Comparison of ENCODE assay signal across 18 cellular contexts in the genomic region with DNA sequence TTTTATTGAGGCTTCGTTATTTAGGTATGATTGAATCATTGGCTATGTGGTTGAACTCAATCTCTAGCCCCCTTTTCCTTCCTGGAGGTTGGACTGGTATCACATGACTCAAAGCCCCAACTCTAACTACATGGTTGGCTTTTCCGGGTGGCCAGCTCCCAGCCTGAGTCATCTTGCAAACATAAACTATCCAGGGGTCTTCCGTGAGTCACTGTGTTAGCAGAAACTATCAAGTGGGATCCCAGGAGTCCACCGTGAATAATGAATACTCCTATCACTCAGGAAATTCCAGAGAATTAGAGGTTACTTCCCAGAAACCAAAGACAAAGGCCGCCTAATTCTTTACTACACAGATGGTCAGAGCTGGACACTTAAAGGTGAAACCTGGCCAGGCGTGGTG. TPM values are rescaled to one million over a fixed set of nuclear protein-coding genes. Genes with fewer than 3 reads are reported as not detected.
DNase-seq lines count a peak whose midpoint lies in the region; ATAC-seq and TF ChIP-seq lines count a peak whose summit lies in the region.
"Had no signal": no experiment of that assay in that cellular context is flagged by ENCODE, and none has a peak within 500 bp of the region (broad histone marks: within the 10 kb centered on the region; RNA-seq: fewer than 3 reads in every experiment).

No MANE protein-coding gene starts in this region.

- H3K27ac Mint-ChIP-seq in activated CD8-positive, alpha-beta memory T cell treated with anti-CD3 and anti-CD28 coated beads, Interleukin-2, amount 10 ng/mL, durations not matched to agents 7 days and 5 days = no peak overlapping the region
- H3K27ac Mint-ChIP-seq in CD14-positive monocyte = no peak overlapping the region
- H3K27ac Mint-ChIP-seq: CD4-positive, CD25-positive, alpha-beta regulatory T cell; stimulated activated naive B cell treated with anti-CD40 and anti-IgM and Interleukin-4, amounts not matched to agents 10 μg/mL and 1 μg/mL and 100 μg/mL, for 72 hours; WTC11 had no signal

- no peaks in the 10 kb centered on the region for H3K27me3 ChIP-seq in brain microvascular endothelial cell (replicated peaks)
- H3K27me3 ChIP-seq: hepatocyte had no signal

- DNase-seq in AG09319 (ENCODE audit: extremely low read depth, low read depth) (peak; percentile 79), LHCN-M2 (ENCODE audit: low read depth) (peak; percentile 7), brain microvascular endothelial cell (peak; percentile 87), lung microvascular endothelial cell (ENCODE audit: low read depth in 2 of 2) (peak; percentile 72 to 97), NCI-H2171 treated with DMSO at 0.1 percent for 48 hours (lab: John Stamatoyannopoulos, UW) (no peak), CD14-positive monocyte (ENCODE audit: low spot score) (no peak), HT-29 (ENCODE audit: low spot score) (no peak)
- no peak for DNase-seq in activated CD8-positive, alpha-beta memory T cell treated with anti-CD3 and anti-CD28 coated beads, Interleukin-2, amount 10 ng/mL, durations not matched to agents 7 days and 5 days
- DNase-seq: CD4-positive, CD25-positive, alpha-beta regulatory T cell; effector CD8-positive, alpha-beta T cell; NCI-H1092 treated with DMSO at 0.1 percent for 48 hours; NCI-H510A; stimulated activated CD4-positive, alpha-beta T cell treated with anti-CD3 and anti-CD28 coated beads, Interleukin-2, amount 100 ng/mL, for 24 hours; stimulated activated naive B cell treated with anti-CD40 and anti-IgM and Interleukin-4, amounts not matched to agents 10 μg/mL and 1 μg/mL and 100 μg/mL, for 72 hours had no signal

- H3K27ac ChIP-seq in brain microvascular endothelial cell = peak overlapping the region; percentile 59
- H3K27ac ChIP-seq: hepatocyte had no signal

- no peak overlapping the region for H3K4me3 Mint-ChIP-seq in activated CD8-positive, alpha-beta memory T cell treated with anti-CD3 and anti-CD28 coated beads, Interleukin-2, amount 10 ng/mL, durations not matched to agents 7 days and 5 days
- H3K4me3 Mint-ChIP-seq in CD14-positive monocyte = no peak overlapping the region
- H3K4me3 Mint-ChIP-seq: CD4-positive, CD25-positive, alpha-beta regulatory T cell; stimulated activated naive B cell treated with anti-CD40 and anti-IgM and Interleukin-4, amounts not matched to agents 10 μg/mL and 1 μg/mL and 100 μg/mL, for 72 hours; WTC11 had no signal

- H3K27me3 Mint-ChIP-seq in activated CD8-positive, alpha-beta memory T cell treated with anti-CD3 and anti-CD28 coated beads, Interleukin-2, amount 10 ng/mL, durations not matched to agents 7 days and 5 days = no peaks in the 10 kb centered on the region
- peaks cover 0 to 7% (median 0%) of the 10 kb centered on the region in 3 donors for H3K27me3 Mint-ChIP-seq in CD14-positive monocyte (ENCODE audit: low read depth in 3 of 3)
- H3K27me3 Mint-ChIP-seq: CD4-positive, CD25-positive, alpha-beta regulatory T cell; stimulated activated naive B cell treated with anti-CD40 and anti-IgM and Interleukin-4, amounts not matched to agents 10 μg/mL and 1 μg/mL and 100 μg/mL, for 72 hours had no signal

- no peak overlapping the region for H3K4me3 ChIP-seq in brain microvascular endothelial cell (ENCODE audit: low read depth, low read length)
- H3K4me3 ChIP-seq: hepatocyte, lung had no signal

- TF ChIP-seq CTCF in AG09319 (IDR thresholded peaks at IDR 0.05; ENCODE audit: low read depth, low read length) (no peak), brain microvascular endothelial cell (IDR thresholded peaks at IDR 0.05; ENCODE audit: low read depth, low read length, missing control alignments) (no peak), CD14-positive monocyte (IDR thresholded peaks at IDR 0.05) (no peak)

- H3K4me1 Mint-ChIP-seq in activated CD8-positive, alpha-beta memory T cell treated with anti-CD3 and anti-CD28 coated beads, Interleukin-2, amount 10 ng/mL, durations not matched to agents 7 days and 5 days = no peaks in the 10 kb centered on the region
- peaks cover 16% of the 10 kb centered on the region for H3K4me1 Mint-ChIP-seq in CD14-positive monocyte
- H3K4me1 Mint-ChIP-seq: CD4-positive, CD25-positive, alpha-beta regulatory T cell; stimulated activated naive B cell treated with anti-CD40 and anti-IgM and Interleukin-4, amounts not matched to agents 10 μg/mL and 1 μg/mL and 100 μg/mL, for 72 hours; WTC11 had no signal

- CTCF ChIA-PET in activated CD8-positive, alpha-beta memory T cell treated with anti-CD3 and anti-CD28 coated beads, Interleukin-2, amount 10 ng/mL, durations not matched to agents 7 days and 5 days (lab: Charles Lee) = interaction anchor here (1.0 to 1.4 kb wide), 2 partner anchors 12 to 204 kb away, joined by 3 read pairs; no protein-coding TSS in a partner anchor

- intact Hi-C loops in CD14-positive monocyte (cut with micrococcal nuclease) = no loop called here

- H3K9me3 Mint-ChIP-seq in activated CD8-positive, alpha-beta memory T cell treated with anti-CD3 and anti-CD28 coated beads, Interleukin-2, amount 10 ng/mL, durations not matched to agents 7 days and 5 days (ENCODE audit: low read depth) = no peaks in the 10 kb centered on the region
- H3K9me3 Mint-ChIP-seq in CD14-positive monocyte = no peaks in the 10 kb centered on the region
- H3K9me3 Mint-ChIP-seq: CD4-positive, CD25-positive, alpha-beta regulatory T cell; stimulated activated naive B cell treated with anti-CD40 and anti-IgM and Interleukin-4, amounts not matched to agents 10 μg/mL and 1 μg/mL and 100 μg/mL, for 72 hours; WTC11 had no signal

- H3K36me3 ChIP-seq in brain microvascular endothelial cell (replicated peaks) = no peaks in the 10 kb centered on the region

- no peaks in the 10 kb centered on the region for H3K36me3 Mint-ChIP-seq in activated CD8-positive, alpha-beta memory T cell treated with anti-CD3 and anti-CD28 coated beads, Interleukin-2, amount 10 ng/mL, durations not matched to agents 7 days and 5 days
- peaks cover 23 to 26% of the 10 kb centered on the region in 2 donors for H3K36me3 Mint-ChIP-seq in CD14-positive monocyte
- H3K36me3 Mint-ChIP-seq: WTC11 had no signal

- in situ Hi-C loops in brain microvascular endothelial cell (cut with HindIII; ENCODE audit: low pct_ligation_motif_present, low sequenced_read_pairs) = no loop called here

- ATAC-seq in activated CD8-positive, alpha-beta memory T cell treated with anti-CD3 and anti-CD28 coated beads, Interleukin-2, amount 10 ng/mL, durations not matched to agents 7 days and 5 days = no peak
- ATAC-seq: Right ventricle myocardium inferior; stimulated activated naive B cell treated with anti-CD40 and anti-IgM and Interleukin-4, amounts not matched to agents 10 μg/mL and 1 μg/mL and 100 μg/mL, for 72 hours; WTC11 had no signal

RNA-seq across cellular contexts. Expression of gene PLEKHD1, which starts 19.7 kb away (rescaled TPM):
- total RNA-seq in LHCN-M2 (2014; rRNA removed) (0.06 TPM in 1 of 2 replicates, not detected in the other), lung microvascular endothelial cell (under 0.01 TPM in 1 of 2 replicates, not detected in the other)
- not detected for polyA plus RNA-seq in LHCN-M2 (2012)
- under 1 TPM; 0.05 to 0.12 TPM for total RNA-seq in activated CD8-positive, alpha-beta memory T cell treated with anti-CD3 and anti-CD28 coated beads, Interleukin-2, amount 10 ng/mL, durations not matched to agents 7 days and 5 days
- not detected for polyA plus RNA-seq in CD14-positive monocyte
- not detected in 2 replicates for total RNA-seq in HT-29 (2014; rRNA removed; shearing (Covaris generic))
- total RNA-seq: hepatocyte had no signal
- polyA plus RNA-seq: hepatocyte had no signal

Comparison
In these comparisons a context has a peak if more than half of its experiments do, and no peak if none do; other contexts are left out.
1. DNase-seq: peak in AG09319 (single experiment), LHCN-M2 (single experiment), brain microvascular endothelial cell (single experiment) and lung microvascular endothelial cell (2 of 2); none in activated CD8-positive, alpha-beta memory T cell treated with anti-CD3 and anti-CD28 coated beads, Interleukin-2, amount 10 ng/mL, durations not matched to agents 7 days and 5 days (single experiment), NCI-H2171 treated with DMSO at 0.1 percent for 48 hours (single experiment), CD14-positive monocyte (single experiment) and HT-29 (single experiment).